In the genomic region with DNA sequence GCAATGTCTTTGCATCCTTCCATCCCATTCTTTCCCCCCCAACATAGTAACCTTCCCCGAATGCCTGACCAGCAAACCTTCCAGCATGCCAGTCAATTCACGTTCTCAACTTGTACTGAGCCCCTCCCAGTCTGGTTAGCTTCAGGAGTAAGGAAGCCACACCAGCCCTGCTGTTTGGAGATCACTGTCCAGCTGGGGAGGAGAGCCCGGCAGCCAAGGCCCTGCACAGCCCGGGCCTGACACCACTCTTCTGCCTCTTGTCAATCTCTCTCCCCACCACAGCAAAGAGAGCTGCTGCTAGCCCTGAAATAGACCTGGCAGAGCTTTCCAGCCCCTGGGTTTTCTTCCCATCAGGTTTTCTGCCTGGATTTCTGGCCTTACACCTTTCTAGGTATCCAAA, we compare ENCODE assay signal across 31 cellular contexts.
DNase-seq lines count a peak whose midpoint lies in the region; ATAC-seq and TF ChIP-seq lines count a peak whose summit lies in the region.
"Had no signal": no experiment of that assay in that cellular context is flagged by ENCODE, and none has a peak within 500 bp of the region (broad histone marks: within the 10 kb centered on the region; RNA-seq: fewer than 3 reads in every experiment).

No MANE protein-coding gene starts in this region.

- no peak for ATAC-seq in activated naive CD8-positive, alpha-beta T cell treated with anti-CD3 and anti-CD28 coated beads, Interleukin-2, amount 10 ng/mL, durations not matched to agents 7 days and 5 days (ENCODE audit: low read depth)
- ATAC-seq in body of pancreas (no peak), right cardiac atrium (peak; percentile 53 to 65)
- ATAC-seq: A549; activated CD4-positive, alpha-beta T cell treated with anti-CD3 and anti-CD28 coated beads for 36 hours; activated CD8-positive, alpha-beta T cell treated with anti-CD3 and anti-CD28 coated beads, Interleukin-2, amount 10 ng/mL, durations not matched to agents 7 days and 5 days; K562 had no signal

- TF ChIP-seq EP300 in sigmoid colon (IDR thresholded peaks at IDR 0.05), result no peak

- peak overlapping the region in 3 of 4 donors; percentile 15 to 54 (median 35) for H3K27ac ChIP-seq in body of pancreas
- peak overlapping the region; percentile 11 for H3K27ac ChIP-seq in right cardiac atrium (ENCODE audit: low read length)
- no peak overlapping the region for H3K27ac ChIP-seq in sigmoid colon
- no peak overlapping the region for H3K27ac ChIP-seq in substantia nigra (ENCODE audit: low read depth, low read length, poor library complexity, severe bottlenecking)
- H3K27ac ChIP-seq: A549, epithelial cell of prostate, left lung, PC-9, thoracic aorta had no signal

- TF ChIP-seq CTCF in body of pancreas (IDR thresholded peaks at IDR 0.05), result no peak
- no peak for TF ChIP-seq CTCF in sigmoid colon (IDR thresholded peaks at IDR 0.05)

- POLR2A ChIA-PET in activated naive CD8-positive, alpha-beta T cell treated with anti-CD3 and anti-CD28 coated beads, Interleukin-2, amount 10 ng/mL, durations not matched to agents 7 days and 5 days (lab: Charles Lee), result interaction anchor here (0.7 to 1.4 kb wide), 3 partner anchors 14 to 42 kb away, joined by 3 read pairs; no protein-coding TSS in a partner anchor

- H3K4me3 Mint-ChIP-seq in activated naive CD8-positive, alpha-beta T cell treated with anti-CD3 and anti-CD28 coated beads, Interleukin-2, amount 10 ng/mL, durations not matched to agents 7 days and 5 days, result no peak overlapping the region
- H3K4me3 Mint-ChIP-seq in activated naive CD8-positive, alpha-beta T cell treated with anti-CD3 and anti-CD28 coated beads for 36 hours, result no peak overlapping the region
- H3K4me3 Mint-ChIP-seq: activated CD4-positive, alpha-beta T cell treated with anti-CD3 and anti-CD28 coated beads for 36 hours; activated CD8-positive, alpha-beta T cell treated with anti-CD3 and anti-CD28 coated beads, Interleukin-2, amount 10 ng/mL, durations not matched to agents 7 days and 5 days; CD4-positive, alpha-beta memory T cell; H9 had no signal

- no peaks in the 10 kb centered on the region for H3K27me3 ChIP-seq in body of pancreas
- no peaks in the 10 kb centered on the region for H3K27me3 ChIP-seq in right cardiac atrium (ENCODE audit: control insufficient read depth, insufficient read depth)
- H3K27me3 ChIP-seq in sigmoid colon, result no peaks in the 10 kb centered on the region
- H3K27me3 ChIP-seq: left lung had no signal

- TF ChIP-seq POLR2A in body of pancreas (IDR thresholded peaks at IDR 0.05), result no peak
- no peak for TF ChIP-seq POLR2A in sigmoid colon (IDR thresholded peaks at IDR 0.05)

- H3K36me3 Mint-ChIP-seq in activated naive CD8-positive, alpha-beta T cell treated with anti-CD3 and anti-CD28 coated beads, Interleukin-2, amount 10 ng/mL, durations not matched to agents 7 days and 5 days, result peaks cover 1% of the 10 kb centered on the region
- H3K36me3 Mint-ChIP-seq in activated naive CD8-positive, alpha-beta T cell treated with anti-CD3 and anti-CD28 coated beads for 36 hours, result no peaks in the 10 kb centered on the region
- H3K36me3 Mint-ChIP-seq: CD4-positive, alpha-beta memory T cell had no signal

- H3K4me3 ChIP-seq in body of pancreas, result no peak overlapping the region
- H3K4me3 ChIP-seq in right cardiac atrium (ENCODE audit: low read length), result no peak overlapping the region
- H3K4me3 ChIP-seq in sigmoid colon, result no peak overlapping the region
- H3K4me3 ChIP-seq: A549, GM12878, K562, left lung, PC-9, thoracic aorta had no signal

- H3K27ac Mint-ChIP-seq in activated naive CD8-positive, alpha-beta T cell treated with anti-CD3 and anti-CD28 coated beads, Interleukin-2, amount 10 ng/mL, durations not matched to agents 7 days and 5 days, result no peak overlapping the region
- no peak overlapping the region for H3K27ac Mint-ChIP-seq in activated naive CD8-positive, alpha-beta T cell treated with anti-CD3 and anti-CD28 coated beads for 36 hours
- H3K27ac Mint-ChIP-seq: activated CD4-positive, alpha-beta T cell treated with anti-CD3 and anti-CD28 coated beads for 36 hours; activated CD8-positive, alpha-beta T cell treated with anti-CD3 and anti-CD28 coated beads, Interleukin-2, amount 10 ng/mL, durations not matched to agents 7 days and 5 days; activated T-helper 2 cell treated with anti-CD3 and anti-CD28 coated beads, Interferon-gamma antibody, Interleukin-2, Interleukin-4, amounts not matched to agents 10 μg/mL and 5 μg/mL and 100 μg/mL, durations not matched to agents 14 hours and 24 hours and 36 hours; H9 had no signal

- peaks cover 75% of the 10 kb centered on the region for H3K4me1 ChIP-seq in body of pancreas
- peaks cover 19% of the 10 kb centered on the region for H3K4me1 ChIP-seq in right cardiac atrium (ENCODE audit: control insufficient read depth, insufficient read depth, low read length)
- H3K4me1 ChIP-seq in sigmoid colon, result peaks cover 0 to 10% (median under 1%) of the 10 kb centered on the region in 4 donors

- H3K9me3 ChIP-seq in body of pancreas (no peaks in the 10 kb centered on the region), right cardiac atrium (ENCODE audit: control insufficient read depth, low read length) (no peaks in the 10 kb centered on the region), sigmoid colon (no peaks in the 10 kb centered on the region)
- H3K9me3 ChIP-seq: A549, left lung, thoracic aorta had no signal

- H3K4me1 Mint-ChIP-seq in activated naive CD8-positive, alpha-beta T cell treated with anti-CD3 and anti-CD28 coated beads, Interleukin-2, amount 10 ng/mL, durations not matched to agents 7 days and 5 days, result peaks cover 29% of the 10 kb centered on the region
- peaks cover 2% of the 10 kb centered on the region for H3K4me1 Mint-ChIP-seq in activated naive CD8-positive, alpha-beta T cell treated with anti-CD3 and anti-CD28 coated beads for 36 hours

- DNase-seq in activated naive CD8-positive, alpha-beta T cell treated with anti-CD3 and anti-CD28 coated beads, Interleukin-2, amount 10 ng/mL, durations not matched to agents 7 days and 5 days, result peak; percentile 20
- DNase-seq in activated naive CD8-positive, alpha-beta T cell treated with anti-CD3 and anti-CD28 coated beads for 36 hours, result no peak
- DNase-seq in body of pancreas (no peak), right cardiac atrium (peak in 1 of 3 donors; percentile 60), sigmoid colon (peak; percentile 57), substantia nigra (lab: John Stamatoyannopoulos, UW) (no peak), GM19238 (ENCODE audit: insufficient read length, low spot score) (no peak), SIG-M5 (lab: John Stamatoyannopoulos, UW) (no peak)
- DNase-seq: activated CD4-positive, alpha-beta T cell treated with anti-CD3 and anti-CD28 coated beads for 36 hours; activated CD8-positive, alpha-beta T cell treated with anti-CD3 and anti-CD28 coated beads, Interleukin-2, amount 10 ng/mL, durations not matched to agents 7 days and 5 days; activated naive CD4-positive, alpha-beta T cell treated with anti-CD3 and anti-CD28 coated beads, Interleukin-2, amount 50 U/mL, for 16 hours; amygdala; CD4-positive, alpha-beta memory T cell; effector CD8-positive, alpha-beta T cell; EL; H9; left lung; NCI-H1092 treated with DMSO at 0.1 percent for 48 hours; NCI-H187 treated with DMSO at 0.1 percent for 48 hours; NCI-H2227 treated with DMSO at 0.1 percent for 48 hours; NCI-H69; nucleus accumbens; PC-9; small intestine; stimulated activated naive CD4-positive, alpha-beta T cell treated with Interleukin-2 at 50 U/mL for 16 hours had no signal

- H3K27me3 Mint-ChIP-seq in activated naive CD8-positive, alpha-beta T cell treated with anti-CD3 and anti-CD28 coated beads, Interleukin-2, amount 10 ng/mL, durations not matched to agents 7 days and 5 days, result peaks cover 6% of the 10 kb centered on the region
- no peaks in the 10 kb centered on the region for H3K27me3 Mint-ChIP-seq in activated naive CD8-positive, alpha-beta T cell treated with anti-CD3 and anti-CD28 coated beads for 36 hours
- H3K27me3 Mint-ChIP-seq: activated CD4-positive, alpha-beta T cell treated with anti-CD3 and anti-CD28 coated beads for 36 hours; CD4-positive, alpha-beta memory T cell had no signal

- intact Hi-C loops in body of pancreas (cut with DNase I) (no loop called here), right cardiac atrium (cut with DNase I) (no loop called here), sigmoid colon (cut with DNase I) (no loop called here)

- 66 to 71% methylated on average over 4 of the region's 4 CpGs for WGBS in body of pancreas, 2 donors
- 29% methylated on average over 4 of the region's 4 CpGs for WGBS in right cardiac atrium
- WGBS in sigmoid colon, 2 donors, result 26 to 70% methylated on average over 4 of the region's 4 CpGs

- H3K36me3 ChIP-seq in body of pancreas (replicated peaks in 1 of 2; ENCODE audit: insufficient read depth in 1 of 2, low read depth in 2 of 2), result no peaks in the 10 kb centered on the region
- H3K36me3 ChIP-seq in sigmoid colon, result no peaks in the 10 kb centered on the region
- H3K36me3 ChIP-seq: left lung, thoracic aorta had no signal

- no peaks in the 10 kb centered on the region for H3K9me3 Mint-ChIP-seq in activated naive CD8-positive, alpha-beta T cell treated with anti-CD3 and anti-CD28 coated beads, Interleukin-2, amount 10 ng/mL, durations not matched to agents 7 days and 5 days
- H3K9me3 Mint-ChIP-seq in activated naive CD8-positive, alpha-beta T cell treated with anti-CD3 and anti-CD28 coated beads for 36 hours, result no peaks in the 10 kb centered on the region
- H3K9me3 Mint-ChIP-seq: activated T-helper 2 cell treated with anti-CD3 and anti-CD28 coated beads, Interferon-gamma antibody, Interleukin-2, Interleukin-4, amounts not matched to agents 10 μg/mL and 5 μg/mL and 100 μg/mL, durations not matched to agents 14 hours and 24 hours and 36 hours; CD4-positive, alpha-beta memory T cell; H9 had no signal

Comparison
In these comparisons a context has a peak if more than half of its experiments do, and no peak if none do; other contexts are left out.
1. DNase-seq: peak in activated naive CD8-positive, alpha-beta T cell treated with anti-CD3 and anti-CD28 coated beads, Interleukin-2, amount 10 ng/mL, durations not matched to agents 7 days and 5 days (single experiment) and sigmoid colon (single experiment); none in activated naive CD8-positive, alpha-beta T cell treated with anti-CD3 and anti-CD28 coated beads for 36 hours (single experiment), body of pancreas (0 of 4), substantia nigra (0 of 49), GM19238 (single experiment) and SIG-M5 (single experiment).
2. ATAC-seq: peak in right cardiac atrium (2 of 2); none in activated naive CD8-positive, alpha-beta T cell treated with anti-CD3 and anti-CD28 coated beads, Interleukin-2, amount 10 ng/mL, durations not matched to agents 7 days and 5 days (single experiment) and body of pancreas (single experiment).
3. H3K27ac ChIP-seq: peak in body of pancreas (3 of 4) and right cardiac atrium (single experiment); none in sigmoid colon (0 of 4) and substantia nigra (single experiment).